In genomic region chr4:88458091-88458740, GRCh38 we compare ENCODE assay signal across 8 cellular contexts. TPM values are rescaled to one million over a fixed set of nuclear protein-coding genes. Genes with fewer than 3 reads are reported as not detected.
DNase-seq lines count a peak whose midpoint lies in the region; ATAC-seq, FAIRE-seq and TF ChIP-seq lines count a peak whose summit lies in the region.

No MANE protein-coding gene starts in this region.

- no peak overlapping the region for H3K27ac ChIP-seq in HepG2 (ENCODE audit: extremely low read length, insufficient read depth, low read length)
- H3K27ac ChIP-seq in testis = peak overlapping the region; percentile 87 to 89

- H3K9ac ChIP-seq in HepG2 (ENCODE audit: insufficient read depth, low read depth, low read length) = no peak overlapping the region

- in situ Hi-C loops in HepG2 (cut with HindIII; ENCODE audit: extremely low pct_ligation_motif_present, low pct_unique_long_range_greater_than_20kb) = no loop called here

- no peak overlapping the region for H3K4me2 ChIP-seq in HepG2 (ENCODE audit: low read depth, low read length)

- H3K4me1 Mint-ChIP-seq in activated CD8-positive, alpha-beta memory T cell treated with anti-CD3 and anti-CD28 coated beads, Interleukin-2, amount 10 ng/mL, durations not matched to agents 7 days and 5 days = peaks cover 58% of the 10 kb centered on the region
- peaks cover 56% of the 10 kb centered on the region for H3K4me1 Mint-ChIP-seq in activated CD4-positive, alpha-beta memory T cell treated with anti-CD3 and anti-CD28 coated beads, Interleukin-2, amount 10 ng/mL, durations not matched to agents 7 days and 5 days

- BruUV-seq in HepG2 (replicated peaks; lab: Mats Ljungman, UMichigan) = no TSS peak

- H3K79me2 ChIP-seq in HepG2 (ENCODE audit: insufficient read depth, low read length) = no peaks in the 10 kb centered on the region

- H2AFZ ChIP-seq in HepG2 (ENCODE audit: low read length) = no peak overlapping the region

- no peak for TF ChIP-seq CTCF in HepG2 (CRISPR knock-in tag; IDR thresholded peaks at IDR 0.05)
- no peak for TF ChIP-seq CTCF in testis (IDR thresholded peaks at IDR 0.05)

- 26% methylated on average over 8 of the region's 8 CpGs for WGBS in HepG2 (ENCODE audit: low lambda C conversion rate)
- WGBS in testis, 2 donors = 16 to 18% methylated on average over 8 of the region's 8 CpGs

- TF ChIP-seq POLR2A in HepG2 (IDR thresholded peaks at IDR 0.05; ENCODE audit: insufficient read depth in 1 of 2, low read depth in 2 of 2, low read length in 2 of 2) (no peak), testis (IDR thresholded peaks at IDR 0.05) (no peak), GM18505 (IDR thresholded peaks at IDR 0.05; ENCODE audit: borderline replicate concordance, extremely low read depth, insufficient read depth, insufficient read length) (no peak)

- H3K4me1 ChIP-seq in HepG2 (ENCODE audit: insufficient read depth, low read length) (peaks cover 7% of the 10 kb centered on the region; the same call in 1 of the 2 replicates), testis (no peaks in the 10 kb centered on the region)

- H3K27me3 ChIP-seq in HepG2 (ENCODE audit: control insufficient read depth in 1 of 2, insufficient read depth in 2 of 2, low read length in 2 of 2) (peaks cover 0 to 24% of the 10 kb centered on the region in 2 experiments; a peak in 3 of 5 replicates), testis (no peaks in the 10 kb centered on the region)

- DNase-seq in activated CD8-positive, alpha-beta memory T cell treated with anti-CD3 and anti-CD28 coated beads, Interleukin-2, amount 10 ng/mL, durations not matched to agents 7 days and 5 days = no peak
- no peak for DNase-seq in activated CD8-positive, alpha-beta memory T cell treated with anti-CD3 and anti-CD28 coated beads for 24 hours
- DNase-seq in activated CD4-positive, alpha-beta memory T cell treated with anti-CD3 and anti-CD28 coated beads, Interleukin-2, amount 10 ng/mL, durations not matched to agents 7 days and 5 days = no peak
- DNase-seq in HepG2 (ENCODE audit: low spot score) = no peak
- DNase-seq in testis = no peak

- peak overlapping the region; percentile 100 for H3K27ac Mint-ChIP-seq in activated CD8-positive, alpha-beta memory T cell treated with anti-CD3 and anti-CD28 coated beads, Interleukin-2, amount 10 ng/mL, durations not matched to agents 7 days and 5 days
- H3K27ac Mint-ChIP-seq in activated CD4-positive, alpha-beta memory T cell treated with anti-CD3 and anti-CD28 coated beads, Interleukin-2, amount 10 ng/mL, durations not matched to agents 7 days and 5 days = peak overlapping the region; percentile 100

- ATAC-seq in activated CD8-positive, alpha-beta memory T cell treated with anti-CD3 and anti-CD28 coated beads, Interleukin-2, amount 10 ng/mL, durations not matched to agents 7 days and 5 days = no peak
- ATAC-seq in HepG2 (no peak), HG02759 (IDR thresholded peaks at IDR 0.05; ENCODE audit: unreplicated experiment) (no peak), HG03108 (IDR thresholded peaks at IDR 0.05; ENCODE audit: unreplicated experiment) (no peak), GM18505 (IDR thresholded peaks at IDR 0.05; ENCODE audit: unreplicated experiment) (no peak)

- H3K4me3 Mint-ChIP-seq in activated CD8-positive, alpha-beta memory T cell treated with anti-CD3 and anti-CD28 coated beads, Interleukin-2, amount 10 ng/mL, durations not matched to agents 7 days and 5 days = peak overlapping the region; percentile 81
- H3K4me3 Mint-ChIP-seq in activated CD4-positive, alpha-beta memory T cell treated with anti-CD3 and anti-CD28 coated beads, Interleukin-2, amount 10 ng/mL, durations not matched to agents 7 days and 5 days = peak overlapping the region; percentile 100

- CTCF ChIA-PET in activated CD8-positive, alpha-beta memory T cell treated with anti-CD3 and anti-CD28 coated beads, Interleukin-2, amount 10 ng/mL, durations not matched to agents 7 days and 5 days (lab: Charles Lee) = interaction anchor here (1.7 to 2.5 kb wide), 2 partner anchors 80 to 174 kb away, joined by 9 to 14 read pairs; partner anchors contain the start of genes HERC6 and PPM1K
- CTCF ChIA-PET in activated CD4-positive, alpha-beta memory T cell treated with anti-CD3 and anti-CD28 coated beads, Interleukin-2, amount 10 ng/mL, durations not matched to agents 7 days and 5 days (lab: Charles Lee) = interaction anchor here (0.6 to 2.7 kb wide), 3 partner anchors 164 to 239 kb away, joined by 4 to 19 read pairs (median 4); partner anchors contain the start of gene PPM1K
- CTCF ChIA-PET in HepG2 (lab: Yijun Ruan, JAX; ENCODE audit: low intra/inter-chr PET ratio, low total read pairs) = no interaction called here

- H3K36me3 ChIP-seq in HepG2 (replicated peaks in 1 of 2; ENCODE audit: control insufficient read depth in 1 of 2, insufficient read depth in 2 of 2, low read length in 2 of 2) = no peaks in the 10 kb centered on the region
- no peaks in the 10 kb centered on the region for H3K36me3 ChIP-seq in testis (ENCODE audit: low read depth, missing control alignments)

- H3K4me3 ChIP-seq in HepG2 (replicated peaks in 1 of 3; ENCODE audit: insufficient read depth in 1 of 3, low read depth in 2 of 3, low read length in 3 of 3) (no peak overlapping the region), testis (peak overlapping the region; percentile 80 to 97)

- H3K36me3 Mint-ChIP-seq in activated CD8-positive, alpha-beta memory T cell treated with anti-CD3 and anti-CD28 coated beads, Interleukin-2, amount 10 ng/mL, durations not matched to agents 7 days and 5 days = peaks cover 46% of the 10 kb centered on the region
- H3K36me3 Mint-ChIP-seq in activated CD4-positive, alpha-beta memory T cell treated with anti-CD3 and anti-CD28 coated beads, Interleukin-2, amount 10 ng/mL, durations not matched to agents 7 days and 5 days (ENCODE audit: low read depth) = peaks cover 62% of the 10 kb centered on the region

- H3K9me3 Mint-ChIP-seq in activated CD8-positive, alpha-beta memory T cell treated with anti-CD3 and anti-CD28 coated beads, Interleukin-2, amount 10 ng/mL, durations not matched to agents 7 days and 5 days (ENCODE audit: low read depth) = peaks cover 2% of the 10 kb centered on the region
- H3K9me3 Mint-ChIP-seq in activated CD4-positive, alpha-beta memory T cell treated with anti-CD3 and anti-CD28 coated beads, Interleukin-2, amount 10 ng/mL, durations not matched to agents 7 days and 5 days = peaks cover 2% of the 10 kb centered on the region

- POLR2A ChIA-PET in activated CD4-positive, alpha-beta memory T cell treated with anti-CD3 and anti-CD28 coated beads, Interleukin-2, amount 10 ng/mL, durations not matched to agents 7 days and 5 days (lab: Charles Lee) = interaction anchor here (0.9 to 4.5 kb wide), 9 partner anchors 17 to 212 kb away, joined by 3 to 106 read pairs (median 6); partner anchors contain the start of genes HERC6 and PPM1K
- POLR2A ChIA-PET in HepG2 (lab: Yijun Ruan, JAX) = no interaction called here

- TF ChIP-seq RAD21 in HepG2 (CRISPR knock-in tag; IDR thresholded peaks at IDR 0.05) = no peak

- H3K9me3 ChIP-seq in HepG2 (ENCODE audit: low read length) (no peaks in the 10 kb centered on the region), testis (no peaks in the 10 kb centered on the region)

- H4K20me1 ChIP-seq in HepG2 (ENCODE audit: insufficient read depth, low read length) = no peaks in the 10 kb centered on the region

- intact Hi-C loops in HepG2 (cut with micrococcal nuclease; ENCODE audit: unreplicated experiment) = loop anchor here (5.0 kb wide), 1 partner anchor 241 kb away; no protein-coding TSS in a partner anchor
- intact Hi-C loops in testis (cut with DNase I; ENCODE audit: low total_unique reads) = loop anchor here (10.0 kb wide), 3 partner anchors 83 to 243 kb away; partner anchors contain the start of genes HERC6 and PPM1K

- TF ChIP-seq EP300 in HepG2 (IDR thresholded peaks at IDR 0.05; ENCODE audit: low read depth in 2 of 2, low read length in 2 of 2) (no peak), HepG2 (CRISPR knock-in tag; IDR thresholded peaks at IDR 0.05; ENCODE audit: borderline replicate concordance) (no peak)

- FAIRE-seq in HepG2 (lab: Jason Lieb, UNC) = no peak

- no peaks in the 10 kb centered on the region for H3K27me3 Mint-ChIP-seq in activated CD8-positive, alpha-beta memory T cell treated with anti-CD3 and anti-CD28 coated beads, Interleukin-2, amount 10 ng/mL, durations not matched to agents 7 days and 5 days
- no peaks in the 10 kb centered on the region for H3K27me3 Mint-ChIP-seq in activated CD4-positive, alpha-beta memory T cell treated with anti-CD3 and anti-CD28 coated beads, Interleukin-2, amount 10 ng/mL, durations not matched to agents 7 days and 5 days

RNA-seq across cellular contexts. Expression of gene HERC5, which starts 1.3 kb away (rescaled TPM):
- 100 to 1,000 TPM in 1 of 2 experiments, 10 to 100 TPM in 1; 69.6 to 118 TPM for total RNA-seq in activated CD8-positive, alpha-beta memory T cell treated with anti-CD3 and anti-CD28 coated beads, Interleukin-2, amount 10 ng/mL, durations not matched to agents 7 days and 5 days
- total RNA-seq in activated CD4-positive, alpha-beta memory T cell treated with anti-CD3 and anti-CD28 coated beads, Interleukin-2, amount 10 ng/mL, durations not matched to agents 7 days and 5 days = 10 to 100 TPM; 92.5 to 97.0 TPM
- total RNA-seq in HepG2 (2016; rRNA removed; fragmentation: Illumina TruSeq; extraction: Trizol) = 0.29 and 0.33 TPM in 2 replicates
- total RNA-seq in HepG2 (2016; cell fraction: cytosol; rRNA removed; fragmentation: Illumina TruSeq; extraction: Trizol; ENCODE audit: low read depth) = not detected in 2 replicates
- total RNA-seq in HepG2 (2016; cell fraction: insoluble cytoplasmic fraction; rRNA removed; fragmentation: Illumina TruSeq; extraction: Trizol) = 0.35 and 0.39 TPM in 2 replicates
- 0.10 and 0.12 TPM in 2 replicates for total RNA-seq in HepG2 (2016; cell fraction: membrane; rRNA removed; fragmentation: Illumina TruSeq; extraction: Trizol)
- 0.16 and 0.19 TPM in 2 replicates for total RNA-seq in HepG2 (2016; cell fraction: nucleus; rRNA removed; fragmentation: Illumina TruSeq; extraction: Trizol)
- 0.08 and 0.13 TPM in 2 replicates for polyA plus RNA-seq in HepG2 (2011; rRNA removed)
- polyA plus RNA-seq in HepG2 (2011; cell fraction: cytosol; rRNA removed) = 0.04 and 0.09 TPM in 2 replicates
- 0.14 and 0.16 TPM in 2 replicates for polyA plus RNA-seq in HepG2 (2011; cell fraction: nucleus; rRNA removed)
- 0.08 and 0.11 TPM in 2 replicates for polyA plus RNA-seq in HepG2 (2012)
- 0.05 TPM in 1 of 2 replicates, not detected in the other for polyA plus RNA-seq in HepG2 (2016; cell fraction: cytosol; fragmentation: Illumina TruSeq; extraction: Trizol; ENCODE audit: low read depth)
- polyA plus RNA-seq in HepG2 (2016; cell fraction: insoluble cytoplasmic fraction; fragmentation: Illumina TruSeq; extraction: Trizol; ENCODE audit: low read depth) = 0.15 and 0.28 TPM in 2 replicates
- polyA plus RNA-seq in HepG2 (2016; cell fraction: membrane; fragmentation: Illumina TruSeq; extraction: Trizol; ENCODE audit: low read depth) = 0.09 TPM in 1 of 2 replicates, not detected in the other
- polyA plus RNA-seq in HepG2 (2016; cell fraction: nucleus; fragmentation: Illumina TruSeq; extraction: Trizol; ENCODE audit: insufficient read depth, low read depth) = 0.26 and 0.52 TPM in 2 replicates
- 0.10 and 4.5 TPM in 2 replicates for polyA minus RNA-seq in HepG2 (2011; rRNA and poly(A)+ RNA removed; ENCODE audit: low replicate concordance)
- polyA minus RNA-seq in HepG2 (2011; cell fraction: cytosol; rRNA and poly(A)+ RNA removed) = 0.18 and 0.49 TPM in 2 replicates
- 0.25 and 0.39 TPM in 2 replicates for polyA minus RNA-seq in HepG2 (2011; cell fraction: nucleus; rRNA and poly(A)+ RNA removed)
- 100 to 1,000 TPM; 111 to 127 TPM for total RNA-seq in testis
- 72.6 TPM for polyA plus RNA-seq in testis (ENCODE audit: insufficient read depth, low read depth, low replicate concordance)

Comparison
In these comparisons a context has a peak if more than half of its experiments do, and no peak if none do; other contexts are left out.
1. H3K4me3 ChIP-seq: peak in testis (2 of 2); none in HepG2 (0 of 3).
2. RNA of gene HERC5, which starts 1.3 kb away (total RNA-seq): 111 to 127 TPM in testis, 69.6 to 118 TPM in activated CD8-positive, alpha-beta memory T cell treated with anti-CD3 and anti-CD28 coated beads, Interleukin-2, amount 10 ng/mL, durations not matched to agents 7 days and 5 days and 92.5 to 97.0 TPM in activated CD4-positive, alpha-beta memory T cell treated with anti-CD3 and anti-CD28 coated beads, Interleukin-2, amount 10 ng/mL, durations not matched to agents 7 days and 5 days; 0.10 to 0.39 TPM in HepG2; every median in the first group is over 10 times any median in the second.